In the genomic region with DNA sequence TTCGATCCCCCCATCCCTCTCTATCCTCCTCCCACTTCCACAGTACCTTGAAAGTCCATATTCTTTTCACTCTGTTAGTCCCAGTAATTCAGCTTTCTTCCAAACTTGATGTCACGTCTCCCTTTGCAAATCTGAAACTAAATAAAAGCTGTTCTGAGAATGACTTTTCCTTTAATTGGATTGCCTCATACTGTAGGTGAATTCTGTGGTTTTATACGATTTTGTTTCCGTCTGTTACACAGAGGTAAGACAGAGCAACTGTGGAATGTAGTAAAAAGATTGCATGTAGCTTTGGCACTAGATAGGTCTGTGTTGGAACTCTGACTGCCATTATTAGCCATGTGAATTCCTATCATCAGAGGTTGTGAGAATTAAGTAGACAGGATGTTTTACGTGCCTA, we compare ENCODE assay signal across 20 cellular contexts. TPM values are rescaled to one million over a fixed set of nuclear protein-coding genes. Genes with fewer than 3 reads are reported as not detected.
A peak's percentile ranks its signal among the peaks of the same experiment; 100 is the strongest.
DNase-seq lines count a peak whose midpoint lies in the region; ATAC-seq lines count a peak whose summit lies in the region.
"Had no signal": no experiment of that assay in that cellular context is flagged by ENCODE, and none has a peak within 500 bp of the region (broad histone marks: within the 10 kb centered on the region; RNA-seq: fewer than 3 reads in every experiment).

No MANE protein-coding gene starts in this region.

- DNase-seq in activated T-cell treated with anti-CD3 and anti-CD28 coated beads, Interleukin-2, amount 50 U/mL, for 72 hours, result no peak
- no peak for DNase-seq in activated T-cell treated with anti-CD3 and anti-CD28 coated beads, Interleukin-2, amount 50 U/mL, for 1 hour
- DNase-seq in T-helper 17 cell, result no peak
- DNase-seq in amniotic epithelial cell (ENCODE audit: low read depth), result peak; percentile 11
- DNase-seq in stimulated activated naive B cell treated with anti-CD40 and anti-IgM and Interleukin-4, amounts not matched to agents 10 μg/mL and 1 μg/mL and 100 μg/mL, for 72 hours, result no peak
- no peak for DNase-seq in NCI-H1930 (lab: John Stamatoyannopoulos, UW)
- DNase-seq: ACHN; effector CD4-positive, alpha-beta T cell; foreskin melanocyte; kidney; NCI-H1417; NCI-H2171; NCI-H524 treated with DMSO at 0.1 percent for 48 hours; ovary; right cardiac atrium; SK-N-SH; stimulated activated CD8-positive, alpha-beta memory T cell treated with anti-CD3 and anti-CD28 coated beads, Interleukin-4, amount 100 ng/mL, for 48 hours had no signal

- peak overlapping the region; percentile 6 for H3K27ac Mint-ChIP-seq in activated T-cell treated with anti-CD3 and anti-CD28 coated beads, Interleukin-2, amount 50 U/mL, for 72 hours
- H3K27ac Mint-ChIP-seq in T-helper 17 cell, result no peak overlapping the region
- H3K27ac Mint-ChIP-seq in stimulated activated naive B cell treated with anti-CD40 and anti-IgM and Interleukin-4, amounts not matched to agents 10 μg/mL and 1 μg/mL and 100 μg/mL, for 72 hours, result peak overlapping the region; percentile 4

- H3K4me3 Mint-ChIP-seq in activated T-cell treated with anti-CD3 and anti-CD28 coated beads, Interleukin-2, amount 50 U/mL, for 72 hours, result peak overlapping the region; percentile 71 to 77
- peak overlapping the region; percentile 82 for H3K4me3 Mint-ChIP-seq in T-helper 17 cell
- no peak overlapping the region for H3K4me3 Mint-ChIP-seq in stimulated activated naive B cell treated with anti-CD40 and anti-IgM and Interleukin-4, amounts not matched to agents 10 μg/mL and 1 μg/mL and 100 μg/mL, for 72 hours

- H3K4me1 Mint-ChIP-seq in activated T-cell treated with anti-CD3 and anti-CD28 coated beads, Interleukin-2, amount 50 U/mL, for 72 hours (ENCODE audit: low read depth), result peaks cover 9% of the 10 kb centered on the region
- H3K4me1 Mint-ChIP-seq in T-helper 17 cell, result peaks cover 50% of the 10 kb centered on the region
- H3K4me1 Mint-ChIP-seq in stimulated activated naive B cell treated with anti-CD40 and anti-IgM and Interleukin-4, amounts not matched to agents 10 μg/mL and 1 μg/mL and 100 μg/mL, for 72 hours, result peaks cover 26 to 61% of the 10 kb centered on the region in 2 donors

- no peaks in the 10 kb centered on the region for H3K9me3 ChIP-seq in T-helper 17 cell (ENCODE audit: control insufficient read depth, low read length, poor library complexity, severe bottlenecking)
- H3K9me3 ChIP-seq: ovary, SK-N-SH, suprapubic skin had no signal

- no peaks in the 10 kb centered on the region for H3K27me3 Mint-ChIP-seq in activated T-cell treated with anti-CD3 and anti-CD28 coated beads, Interleukin-2, amount 50 U/mL, for 72 hours (ENCODE audit: low read depth)
- H3K27me3 Mint-ChIP-seq in T-helper 17 cell, result no peaks in the 10 kb centered on the region
- H3K27me3 Mint-ChIP-seq in stimulated activated naive B cell treated with anti-CD40 and anti-IgM and Interleukin-4, amounts not matched to agents 10 μg/mL and 1 μg/mL and 100 μg/mL, for 72 hours, result no peaks in the 10 kb centered on the region

- peak; percentile 48 to 49 for ATAC-seq in activated T-cell treated with anti-CD3 and anti-CD28 coated beads, Interleukin-2, amount 50 U/mL, for 72 hours (replicated peaks in 1 of 2)
- ATAC-seq in T-helper 17 cell, result peak; percentile 55
- no peak for ATAC-seq in stimulated activated naive B cell treated with anti-CD40 and anti-IgM and Interleukin-4, amounts not matched to agents 10 μg/mL and 1 μg/mL and 100 μg/mL, for 72 hours (replicated peaks)
- no peak for ATAC-seq in GM18907 (IDR thresholded peaks at IDR 0.05; ENCODE audit: unreplicated experiment)
- no peak for ATAC-seq in HG03521 (IDR thresholded peaks at IDR 0.05; ENCODE audit: unreplicated experiment)
- ATAC-seq: right cardiac atrium had no signal

- H3K9me3 Mint-ChIP-seq in activated T-cell treated with anti-CD3 and anti-CD28 coated beads, Interleukin-2, amount 50 U/mL, for 72 hours, result no peaks in the 10 kb centered on the region
- peaks cover 0 to 2% of the 10 kb centered on the region in 2 donors for H3K9me3 Mint-ChIP-seq in stimulated activated naive B cell treated with anti-CD40 and anti-IgM and Interleukin-4, amounts not matched to agents 10 μg/mL and 1 μg/mL and 100 μg/mL, for 72 hours

- peaks cover 12 to 28% of the 10 kb centered on the region in 2 donors for H3K36me3 Mint-ChIP-seq in activated T-cell treated with anti-CD3 and anti-CD28 coated beads, Interleukin-2, amount 50 U/mL, for 72 hours (ENCODE audit: insufficient read depth in 2 of 2)
- peaks cover 15% of the 10 kb centered on the region for H3K36me3 Mint-ChIP-seq in T-helper 17 cell (ENCODE audit: low read depth)
- peaks cover 38 to 52% of the 10 kb centered on the region in 2 donors for H3K36me3 Mint-ChIP-seq in stimulated activated naive B cell treated with anti-CD40 and anti-IgM and Interleukin-4, amounts not matched to agents 10 μg/mL and 1 μg/mL and 100 μg/mL, for 72 hours

RNA-seq across cellular contexts. Expression of a gene that starts 25.9 kb away (rescaled TPM):
- 10 to 100 TPM; 40.8 to 50.6 TPM for total RNA-seq in activated T-cell treated with anti-CD3 and anti-CD28 coated beads, Interleukin-2, amount 50 U/mL, for 72 hours
- total RNA-seq in T-helper 17 cell, result 100 to 1,000 TPM in 1 of 2 donors, 10 to 100 TPM in 1; 87.8 to 108 TPM

Comparison
In these comparisons a context has a peak if more than half of its experiments do, and no peak if none do; other contexts are left out.
1. ATAC-seq: peak in activated T-cell treated with anti-CD3 and anti-CD28 coated beads, Interleukin-2, amount 50 U/mL, for 72 hours (2 of 2) and T-helper 17 cell (single experiment); none in stimulated activated naive B cell treated with anti-CD40 and anti-IgM and Interleukin-4, amounts not matched to agents 10 μg/mL and 1 μg/mL and 100 μg/mL, for 72 hours (0 of 2), GM18907 (single experiment) and HG03521 (single experiment).
2. H3K4me3 Mint-ChIP-seq: peak in activated T-cell treated with anti-CD3 and anti-CD28 coated beads, Interleukin-2, amount 50 U/mL, for 72 hours (2 of 2) and T-helper 17 cell (single experiment); none in stimulated activated naive B cell treated with anti-CD40 and anti-IgM and Interleukin-4, amounts not matched to agents 10 μg/mL and 1 μg/mL and 100 μg/mL, for 72 hours (0 of 2).